Comparison of ENCODE assay signal across 9 cellular contexts in the genomic region with DNA sequence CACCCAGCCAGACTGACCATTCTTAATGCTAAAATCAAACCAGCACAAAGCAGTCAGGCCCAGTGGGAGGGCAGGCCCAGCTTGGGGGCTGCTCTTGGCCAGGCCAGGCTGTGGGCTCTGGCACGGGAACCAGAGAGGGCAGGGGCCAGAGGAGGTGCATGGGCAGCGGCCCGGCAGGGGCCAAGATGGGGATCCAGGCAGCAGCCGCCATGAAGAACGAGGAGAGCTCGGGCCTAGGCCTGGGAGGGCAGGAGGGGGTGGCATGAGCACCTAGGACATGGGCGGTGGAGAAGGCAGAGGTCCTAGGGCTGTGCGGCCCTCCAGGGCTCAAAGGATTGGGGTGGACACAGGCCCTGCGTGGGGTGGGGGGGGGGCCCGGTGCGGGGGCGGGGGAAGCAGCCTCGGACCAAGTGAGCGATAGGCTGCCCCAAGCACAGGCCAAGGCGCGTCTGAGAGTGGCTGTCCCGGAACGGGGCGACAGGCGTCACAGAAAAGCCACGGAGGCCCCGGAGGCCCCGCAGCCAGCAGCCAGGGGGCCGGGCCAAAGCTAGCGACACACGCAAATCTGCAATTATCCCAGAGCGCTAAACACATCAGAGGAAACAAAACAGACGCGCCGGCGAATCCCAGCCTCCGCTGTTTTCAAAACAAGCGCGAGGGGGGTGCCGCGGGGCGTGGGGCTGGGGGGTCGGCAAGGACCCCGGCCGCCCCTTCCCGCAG. TPM values are rescaled to one million over a fixed set of nuclear protein-coding genes. Genes with fewer than 3 reads are reported as not detected.
DNase-seq lines count a peak whose midpoint lies in the region; ATAC-seq and TF ChIP-seq lines count a peak whose summit lies in the region.
"Had no signal": no experiment of that assay in that cellular context is flagged by ENCODE, and none has a peak within 500 bp of the region (broad histone marks: within the 10 kb centered on the region; RNA-seq: fewer than 3 reads in every experiment).

No MANE protein-coding gene starts in this region.

- no peak overlapping the region; the same call in 1 of the 2 replicates for H3K27ac ChIP-seq in SK-N-MC
- peak overlapping the region; percentile 38 for H3K27ac ChIP-seq in right cardiac atrium (ENCODE audit: low read length)
- peak overlapping the region; percentile 60 for H3K27ac ChIP-seq in prostate gland

- H3K9me3 ChIP-seq in SK-N-MC (ENCODE audit: low read depth, low read length): no peaks in the 10 kb centered on the region
- no peaks in the 10 kb centered on the region for H3K9me3 ChIP-seq in right cardiac atrium (ENCODE audit: control insufficient read depth, low read length)
- H3K9me3 ChIP-seq in prostate gland: no peaks in the 10 kb centered on the region

- WGBS in right cardiac atrium: 25% methylated on average over 41 of the region's 41 CpGs
- 41% methylated on average over 41 of the region's 41 CpGs for WGBS in prostate gland

- H3K36me3 ChIP-seq in SK-N-MC (ENCODE audit: insufficient read depth, low read length) (no peaks in the 10 kb centered on the region), prostate gland (no peaks in the 10 kb centered on the region)

- no peak overlapping the region for H3K9ac ChIP-seq in SK-N-MC (ENCODE audit: insufficient read length)

- peak overlapping the region; percentile 74 for H3K4me3 ChIP-seq in SK-N-MC
- peak overlapping the region; percentile 47 for H3K4me3 ChIP-seq in right cardiac atrium (ENCODE audit: low read length)
- H3K4me3 ChIP-seq in prostate gland: peak overlapping the region; percentile 3 to 16

- H3K36me3 Mint-ChIP-seq in activated naive CD4-positive, alpha-beta T cell treated with anti-CD3 and anti-CD28 coated beads, Interleukin-2, amount 50 U/mL, for 72 hours: no peaks in the 10 kb centered on the region

- H3K27me3 ChIP-seq in right cardiac atrium (ENCODE audit: control insufficient read depth, insufficient read depth) (no peaks in the 10 kb centered on the region), prostate gland (replicated peaks; ENCODE audit: insufficient read depth) (no peaks in the 10 kb centered on the region)

- intact Hi-C loops in right cardiac atrium (cut with DNase I) (no loop called here), prostate gland (cut with DNase I) (no loop called here)

- no peaks in the 10 kb centered on the region for H3K9me3 Mint-ChIP-seq in activated naive CD4-positive, alpha-beta T cell treated with anti-CD3 and anti-CD28 coated beads, Interleukin-2, amount 50 U/mL, for 72 hours

- TF ChIP-seq POLR2A in prostate gland (IDR thresholded peaks at IDR 0.05): no peak

- ATAC-seq in right cardiac atrium (no peak), HG03457 (IDR thresholded peaks at IDR 0.05; ENCODE audit: unreplicated experiment) (no peak)
- ATAC-seq in activated naive CD4-positive, alpha-beta T cell treated with anti-CD3 and anti-CD28 coated beads, Interleukin-2, amount 50 U/mL, for 72 hours: no peak
- ATAC-seq in activated CD4-positive, CD25-positive, alpha-beta regulatory T cell treated with anti-CD3 and anti-CD28 coated beads, Interleukin-2, amount 50 U/mL, for 24 hours: no peak

- H3K27ac Mint-ChIP-seq in activated naive CD4-positive, alpha-beta T cell treated with anti-CD3 and anti-CD28 coated beads, Interleukin-2, amount 50 U/mL, for 72 hours: no peak overlapping the region

- DNase-seq in COR-L47 (lab: John Stamatoyannopoulos, UW) (peak; percentile 10), SK-N-MC (ENCODE audit: low read depth, low spot score) (no peak), right cardiac atrium (peak in 2 of 3 donors; percentile 53 to 81), prostate gland (ENCODE audit: low spot score) (no peak)
- DNase-seq in activated naive CD4-positive, alpha-beta T cell treated with anti-CD3 and anti-CD28 coated beads, Interleukin-2, amount 50 U/mL, for 72 hours (ENCODE audit: low spot score in 2 of 2): no peak
- DNase-seq in activated CD4-positive, alpha-beta T cell treated with anti-CD3 and anti-CD28 coated beads for 1 hour: no peak
- DNase-seq: DMS153 had no signal

- no peak for TF ChIP-seq CTCF in prostate gland (IDR thresholded peaks at IDR 0.05)

- H3K4me1 ChIP-seq in right cardiac atrium (ENCODE audit: control insufficient read depth, insufficient read depth, low read length) (peaks cover 9% of the 10 kb centered on the region), prostate gland (replicated peaks) (peaks cover 70% of the 10 kb centered on the region)

RNA-seq across cellular contexts. Expression of gene PLXNB2, which starts 8.3 kb away (rescaled TPM):
- 100 to 1,000 TPM in 1 of 4 donors, 10 to 100 TPM in 3; 80.7 to 110 (median 90.6) TPM for total RNA-seq in right cardiac atrium
- polyA plus RNA-seq in right cardiac atrium: 60.0 TPM
- 100 to 1,000 TPM; 259 to 309 TPM for total RNA-seq in prostate gland
- 10 to 100 TPM; 10.3 to 13.1 TPM for total RNA-seq in activated naive CD4-positive, alpha-beta T cell treated with anti-CD3 and anti-CD28 coated beads, Interleukin-2, amount 50 U/mL, for 72 hours

RNA-seq across cellular contexts. Expression of gene DENND6B, which starts 27.7 kb away (rescaled TPM):
- total RNA-seq in right cardiac atrium: 1 to 10 TPM; 2.0 to 3.1 (median 2.5) TPM
- polyA plus RNA-seq in right cardiac atrium: 2.4 TPM
- total RNA-seq in prostate gland: 10 to 100 TPM in 1 of 2 donors, 1 to 10 TPM in 1; 9.6 to 19.6 TPM
- total RNA-seq in activated naive CD4-positive, alpha-beta T cell treated with anti-CD3 and anti-CD28 coated beads, Interleukin-2, amount 50 U/mL, for 72 hours: 1 to 10 TPM; 4.1 to 4.3 TPM

RNA-seq across cellular contexts. Expression of gene MAPK11, which starts 28.9 kb away (rescaled TPM):
- 1 to 10 TPM; 6.4 to 7.9 (median 7.4) TPM for total RNA-seq in right cardiac atrium
- 8.8 TPM for polyA plus RNA-seq in right cardiac atrium
- total RNA-seq in prostate gland: 10 to 100 TPM; 11.4 to 14.1 TPM
- 10 to 100 TPM; 15.6 to 25.7 TPM for total RNA-seq in activated naive CD4-positive, alpha-beta T cell treated with anti-CD3 and anti-CD28 coated beads, Interleukin-2, amount 50 U/mL, for 72 hours

RNA-seq across cellular contexts. Expression of gene MAPK12, which starts 37.6 kb away (rescaled TPM):
- total RNA-seq in right cardiac atrium (10 to 100 TPM; 10.5 to 14.8 (median 11.2) TPM), prostate gland (10 to 100 TPM in 1 of 2 donors, 1 to 10 TPM in 1; 8.4 to 18.0 TPM)
- polyA plus RNA-seq in right cardiac atrium: 15.2 TPM
- total RNA-seq in activated naive CD4-positive, alpha-beta T cell treated with anti-CD3 and anti-CD28 coated beads, Interleukin-2, amount 50 U/mL, for 72 hours: 10 to 100 TPM in 1 of 2 donors, 1 to 10 TPM in 1; 7.1 to 14.2 TPM

RNA-seq across cellular contexts. Expression of gene PPP6R2, which starts 44.0 kb away (rescaled TPM):
- 10 to 100 TPM; 40.1 to 50.2 (median 44.6) TPM for total RNA-seq in right cardiac atrium
- polyA plus RNA-seq in right cardiac atrium: 36.2 TPM
- total RNA-seq in prostate gland: 100 to 1,000 TPM in 1 of 2 donors, 10 to 100 TPM in 1; 80.6 to 107 TPM
- 10 to 100 TPM; 42.6 to 48.3 TPM for total RNA-seq in activated naive CD4-positive, alpha-beta T cell treated with anti-CD3 and anti-CD28 coated beads, Interleukin-2, amount 50 U/mL, for 72 hours

Comparison
In these comparisons a context has a peak if more than half of its experiments do, and no peak if none do; other contexts are left out.
1. DNase-seq: peak in COR-L47 (single experiment) and right cardiac atrium (2 of 3); none in SK-N-MC (single experiment), prostate gland (single experiment), activated naive CD4-positive, alpha-beta T cell treated with anti-CD3 and anti-CD28 coated beads, Interleukin-2, amount 50 U/mL, for 72 hours (0 of 2) and activated CD4-positive, alpha-beta T cell treated with anti-CD3 and anti-CD28 coated beads for 1 hour (single experiment).
2. H3K4me3 ChIP-seq: peak in every context shown above with its lines; median percentile 74 in SK-N-MC; 47 in right cardiac atrium; 10 in prostate gland.
3. RNA of gene PLXNB2, which starts 8.3 kb away (total RNA-seq): 259 to 309 TPM in prostate gland and 80.7 to 110 TPM in right cardiac atrium; 10.3 to 13.1 TPM in activated naive CD4-positive, alpha-beta T cell treated with anti-CD3 and anti-CD28 coated beads, Interleukin-2, amount 50 U/mL, for 72 hours; every median in the first group is over 4 times any median in the second.